In the genomic region with DNA sequence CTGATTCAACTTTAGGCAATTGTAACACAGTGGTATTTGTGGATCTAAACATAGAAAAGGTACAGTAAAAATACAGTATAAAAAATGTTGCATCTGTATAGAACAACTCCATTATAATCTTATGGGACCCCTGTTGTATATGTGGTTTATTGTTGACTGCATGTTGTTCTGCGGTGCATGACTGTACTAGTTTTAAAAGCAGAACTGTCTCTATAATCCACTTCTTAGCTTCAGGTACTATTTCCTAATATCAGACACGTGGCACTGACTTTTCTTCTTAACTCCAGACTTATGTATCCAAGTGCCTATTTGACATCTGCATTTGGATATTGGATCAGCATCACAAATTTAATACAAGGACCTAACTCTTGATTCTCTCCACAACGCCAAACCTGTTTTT, we compare ENCODE assay signal across 16 cellular contexts. TPM values are rescaled to one million over a fixed set of nuclear protein-coding genes. Genes with fewer than 3 reads are reported as not detected.
A peak's percentile ranks its signal among the peaks of the same experiment; 100 is the strongest.
DNase-seq lines count a peak whose midpoint lies in the region; ATAC-seq, FAIRE-seq and TF ChIP-seq lines count a peak whose summit lies in the region.
"Had no signal": no experiment of that assay in that cellular context is flagged by ENCODE, and none has a peak within 500 bp of the region (broad histone marks: within the 10 kb centered on the region; RNA-seq: fewer than 3 reads in every experiment).

No MANE protein-coding gene starts in this region.

- no peaks in the 10 kb centered on the region for H3K9me2 ChIP-seq in OCI-LY7 (ENCODE audit: insufficient read depth, low read length)

- H3K4me2 ChIP-seq in A549 (peak overlapping the region; percentile 96), OCI-LY7 (ENCODE audit: low read length) (peak overlapping the region; percentile 61; the same call in 1 of the 2 replicates)
- H3K4me2 ChIP-seq in BLaER1 treated with 17β-estradiol and CSF1 and Interleukin-3, amounts not matched to agents 10 nM and 100 nM = peak overlapping the region in 8 of 11 experiments; percentile 11 to 84 (median 42); a peak in 10 of 22 replicates

- no peak for TF ChIP-seq RAD21 in A549 (conservative IDR thresholded peaks at IDR 0.05 in 1 of 2, IDR thresholded peaks at IDR 0.05 in 1 of 2)

- intact Hi-C loops in OCI-LY7 (cut with micrococcal nuclease; ENCODE audit: unreplicated experiment) = no loop called here
- intact Hi-C loops in dendritic cell treated with granulocyte-macrophage colony-stimulating factor and Interleukin-4, amounts not matched to agents 40 ng/mL and 50 ng/mL, for 4 days (cut with micrococcal nuclease) = no loop called here
- intact Hi-C loops in Right ventricle myocardium superior (cut with DNase I) = no loop called here

- ATAC-seq in A549 (no peak), Right ventricle myocardium superior (ENCODE audit: poor library complexity) (no peak)

- CTCF ChIA-PET in A549 (lab: Yijun Ruan, JAX) (interaction anchor here (0.8 to 6.7 kb wide), 3 partner anchors 40 to 111 kb away, joined by 3 to 37 read pairs (median 4); no protein-coding TSS in a partner anchor), OCI-LY7 (lab: Charles Lee; ENCODE audit: unreplicated experiment) (interaction anchor here (0.5 to 1.1 kb wide), 2 partner anchors 10 to 12 kb away, joined by 3 to 4 read pairs; no protein-coding TSS in a partner anchor)

- no peak overlapping the region for H3K4me3 ChIP-seq in A549
- no peak overlapping the region for H3K4me3 ChIP-seq in BLaER1 treated with 17β-estradiol and CSF1 and Interleukin-3, amounts not matched to agents 10 nM and 100 nM
- no peak overlapping the region for H3K4me3 ChIP-seq in OCI-LY7 (ENCODE audit: low read depth, low read length, poor library complexity, severe bottlenecking)
- H3K4me3 ChIP-seq: K562, thoracic aorta had no signal

- H3K9ac ChIP-seq in BLaER1 treated with 17β-estradiol and CSF1 and Interleukin-3, amounts not matched to agents 10 nM and 100 nM = no peak overlapping the region
- H3K9ac ChIP-seq: parathyroid adenoma had no signal

- WGBS in A549 (ENCODE audit: missing lambda C conversion rate) = 89% methylated on average over 3 of the region's 3 CpGs

- H3K4me1 ChIP-seq in A549 (peaks cover 95% of the 10 kb centered on the region), OCI-LY7 (ENCODE audit: insufficient read depth, low read length, poor library complexity, severe bottlenecking) (peaks cover 54% of the 10 kb centered on the region)
- H3K4me1 ChIP-seq in BLaER1 treated with 17β-estradiol and CSF1 and Interleukin-3, amounts not matched to agents 10 nM and 100 nM = peaks cover 56 to 68% (median 60%) of the 10 kb centered on the region in 10 experiments

- peaks cover 0 to 7% (median 3%) of the 10 kb centered on the region in 11 experiments; a peak in 6 of 22 replicates for H3K36me3 ChIP-seq in BLaER1 treated with 17β-estradiol and CSF1 and Interleukin-3, amounts not matched to agents 10 nM and 100 nM
- 0 out of 2 replicates have a peak, but pooled peaks cover 4% of the 10 kb centered on the region for H3K36me3 ChIP-seq in OCI-LY7 (ENCODE audit: insufficient read depth, low read length)
- H3K36me3 ChIP-seq: thoracic aorta had no signal

- no peaks in the 10 kb centered on the region for H3K9me3 ChIP-seq in A549
- no peaks in the 10 kb centered on the region for H3K9me3 ChIP-seq in BLaER1 treated with 17β-estradiol and CSF1 and Interleukin-3, amounts not matched to agents 10 nM and 100 nM (replicated peaks in 1 of 11)
- no peaks in the 10 kb centered on the region for H3K9me3 ChIP-seq in OCI-LY7 (ENCODE audit: low read length)
- H3K9me3 ChIP-seq: thoracic aorta had no signal

- H3K27ac Mint-ChIP-seq in dendritic cell treated with granulocyte-macrophage colony-stimulating factor and Interleukin-4, amounts not matched to agents 40 ng/mL and 50 ng/mL, for 4 days = peak overlapping the region; percentile 79

- peaks cover 8% of the 10 kb centered on the region for H3K36me3 Mint-ChIP-seq in dendritic cell treated with granulocyte-macrophage colony-stimulating factor and Interleukin-4, amounts not matched to agents 40 ng/mL and 50 ng/mL, for 4 days (ENCODE audit: low read depth)

- DNase-seq in A549 (ENCODE audit: low read depth in 1 of 2, low spot score in 1 of 2) (no peak), OCI-LY7 (ENCODE audit: low spot score) (peak; percentile 32), NCI-H226 (no peak), NCI-H345 treated with DMSO at 0.1 percent for 48 hours (lab: John Stamatoyannopoulos, UW; ENCODE audit: unreplicated experiment) (no peak), Right ventricle myocardium superior (no peak)
- DNase-seq: H7; NCI-H526 treated with DMSO at 0.1 percent for 48 hours; OCI-M1; stimulated activated CD4-positive, alpha-beta T cell treated with anti-CD3 and anti-CD28 coated beads, Interleukin-4, amount 100 ng/mL, for 4 hours; stimulated activated CD8-positive, alpha-beta memory T cell treated with anti-CD3 and anti-CD28 coated beads, Interleukin-4, amount 100 ng/mL, for 48 hours had no signal

- no TSS peak for BruUV-seq in OCI-LY7 (replicated peaks; lab: Mats Ljungman, UMichigan)

- POLR2A ChIA-PET in A549 (lab: Yijun Ruan, JAX) (interaction anchor here (0.6 kb wide), 1 partner anchor 106 kb away, joined by 6 read pairs; no protein-coding TSS in a partner anchor), OCI-LY7 (lab: Charles Lee) (interaction anchor here (1.0 to 3.0 kb wide), 4 partner anchors 9 to 22 kb away, joined by 3 to 11 read pairs (median 4); no protein-coding TSS in a partner anchor)

- FAIRE-seq in A549 (lab: Jason Lieb, UNC) = no peak
- FAIRE-seq: frontal cortex, K562 had no signal

- peak overlapping the region; percentile 93 for H3K27ac ChIP-seq in A549
- no peak overlapping the region for H3K27ac ChIP-seq in BLaER1 treated with 17β-estradiol and CSF1 and Interleukin-3, amounts not matched to agents 10 nM and 100 nM
- H3K27ac ChIP-seq in OCI-LY7 (ENCODE audit: low read depth, low read length, poor library complexity, severe bottlenecking) = no peak overlapping the region
- H3K27ac ChIP-seq: parathyroid adenoma, thoracic aorta had no signal

- H3K27me3 ChIP-seq in BLaER1 treated with 17β-estradiol and CSF1 and Interleukin-3, amounts not matched to agents 10 nM and 100 nM = no peaks in the 10 kb centered on the region

- no peak overlapping the region for H2AFZ ChIP-seq in OCI-LY7 (ENCODE audit: low read length)
- H2AFZ ChIP-seq: parathyroid adenoma had no signal

- H3K4me1 Mint-ChIP-seq in dendritic cell treated with granulocyte-macrophage colony-stimulating factor and Interleukin-4, amounts not matched to agents 40 ng/mL and 50 ng/mL, for 4 days (ENCODE audit: low read depth) = peaks cover 70% of the 10 kb centered on the region

- H3K27me3 Mint-ChIP-seq in dendritic cell treated with granulocyte-macrophage colony-stimulating factor and Interleukin-4, amounts not matched to agents 40 ng/mL and 50 ng/mL, for 4 days = no peaks in the 10 kb centered on the region

- no peak for TF ChIP-seq POLR2A in A549 (IDR thresholded peaks at IDR 0.05; ENCODE audit: low read length)

- H3K79me2 ChIP-seq in OCI-LY7 (ENCODE audit: insufficient read depth, low read depth, low read length) = peaks cover 16% of the 10 kb centered on the region; the same call in 1 of the 2 replicates

- H3K9me3 Mint-ChIP-seq in dendritic cell treated with granulocyte-macrophage colony-stimulating factor and Interleukin-4, amounts not matched to agents 40 ng/mL and 50 ng/mL, for 4 days = no peaks in the 10 kb centered on the region

- peaks cover 12 to 96% (median 48%) of the 10 kb centered on the region in 11 experiments; a peak in 19 of 22 replicates for H4K20me1 ChIP-seq in BLaER1 treated with 17β-estradiol and CSF1 and Interleukin-3, amounts not matched to agents 10 nM and 100 nM
- no peaks in the 10 kb centered on the region for H4K20me1 ChIP-seq in OCI-LY7 (ENCODE audit: insufficient read depth, low read length)

- TF ChIP-seq CTCF in A549 (IDR thresholded peaks at IDR 0.05) (no peak), OCI-LY7 (conservative IDR thresholded peaks at IDR 0.05; ENCODE audit: low read length) (no peak)

- TF ChIP-seq EP300 in A549 (IDR thresholded peaks at IDR 0.05) = no peak

- no peak overlapping the region for H3K4me3 Mint-ChIP-seq in dendritic cell treated with granulocyte-macrophage colony-stimulating factor and Interleukin-4, amounts not matched to agents 40 ng/mL and 50 ng/mL, for 4 days

TF ChIP-seq in A549, 52 proteins besides CTCF, POLR2A, EP300 and RAD21 (continues in another document):
- TF ChIP-seq JUN (IDR thresholded peaks at IDR 0.05) (no peak), KDM1A (IDR thresholded peaks at IDR 0.05; ENCODE audit: low read depth) (no peak), RNF2 (IDR thresholded peaks at IDR 0.05; ENCODE audit: borderline replicate concordance, low read depth) (no peak), HOXB5 (CRISPR knock-in tag; IDR thresholded peaks at IDR 0.05) (no peak), CBX2 (IDR thresholded peaks at IDR 0.05; ENCODE audit: borderline replicate concordance, low read depth) (no peak), JUNB (IDR thresholded peaks at IDR 0.05) (no peak), FOXS1 (CRISPR knock-in tag; IDR thresholded peaks at IDR 0.05) (no peak), KDM5A (IDR thresholded peaks at IDR 0.05) (no peak)
- TF ChIP-seq, protein P1, sequence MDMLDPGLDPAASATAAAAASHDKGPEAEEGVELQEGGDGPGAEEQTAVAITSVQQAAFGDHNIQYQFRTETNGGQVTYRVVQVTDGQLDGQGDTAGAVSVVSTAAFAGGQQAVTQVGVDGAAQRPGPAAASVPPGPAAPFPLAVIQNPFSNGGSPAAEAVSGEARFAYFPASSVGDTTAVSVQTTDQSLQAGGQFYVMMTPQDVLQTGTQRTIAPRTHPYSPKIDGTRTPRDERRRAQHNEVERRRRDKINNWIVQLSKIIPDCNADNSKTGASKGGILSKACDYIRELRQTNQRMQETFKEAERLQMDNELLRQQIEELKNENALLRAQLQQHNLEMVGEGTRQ (IDR thresholded peaks at IDR 0.05) = no peak

RNA-seq across cellular contexts. Expression of gene PACS1, which starts 41.1 kb away (rescaled TPM):
- polyA plus RNA-seq in A549 (2011; rRNA removed) (48.2 and 71.7 TPM in 2 replicates), A549 (2017; fragmentation: RNase III; extraction: RNeasy Plus Mini Kit Qiagen cat#74134 plus additional on column Dnase treatment) (49.4 to 64.0 TPM (median 59.1 TPM) in 3 replicates)
- polyA plus RNA-seq in A549 (2012; cell fraction: cytosol; rRNA removed) = 38.2 and 53.4 TPM in 2 replicates
- 68.3 and 74.7 TPM in 2 replicates for polyA plus RNA-seq in A549 (2012; cell fraction: nucleus; rRNA removed)
- 175 and 196 TPM in 2 replicates for polyA minus RNA-seq in A549 (2011; rRNA and poly(A)+ RNA removed)
- 21.2 and 23.7 TPM in 2 replicates for total RNA-seq in OCI-LY7 (2014; rRNA removed; shearing (Covaris generic))
- total RNA-seq in OCI-LY7 (2022) (50.5 and 52.5 TPM in 2 replicates), Right ventricle myocardium superior (46.5 TPM)

RNA-seq across cellular contexts. Expression of gene SF3B2, which starts 59.0 kb away (rescaled TPM):
- 107 and 108 TPM in 2 replicates for polyA plus RNA-seq in A549 (2011; rRNA removed)
- 115 and 117 TPM in 2 replicates for polyA plus RNA-seq in A549 (2012; cell fraction: cytosol; rRNA removed)
- polyA plus RNA-seq in A549 (2012; cell fraction: nucleus; rRNA removed) = 237 and 244 TPM in 2 replicates
- polyA plus RNA-seq in A549 (2017; fragmentation: RNase III; extraction: RNeasy Plus Mini Kit Qiagen cat#74134 plus additional on column Dnase treatment) = 169 to 184 TPM (median 182 TPM) in 3 replicates
- polyA minus RNA-seq in A549 (2011; rRNA and poly(A)+ RNA removed) = 63.4 and 82.5 TPM in 2 replicates
- total RNA-seq in OCI-LY7 (2014; rRNA removed; shearing (Covaris generic)) = 185 and 191 TPM in 2 replicates
- 251 and 260 TPM in 2 replicates for total RNA-seq in OCI-LY7 (2022)
- 61.2 TPM for total RNA-seq in Right ventricle myocardium superior

Comparison
In these comparisons a context has a peak if more than half of its experiments do, and no peak if none do; other contexts are left out.
1. H3K27ac ChIP-seq: peak in A549 (2 of 2); none in BLaER1 treated with 17β-estradiol and CSF1 and Interleukin-3, amounts not matched to agents 10 nM and 100 nM (0 of 11) and OCI-LY7 (single experiment).
2. H3K4me2 ChIP-seq: peak in every context shown above with its lines; median percentile 96 in A549; 61 in OCI-LY7; 42 in BLaER1 treated with 17β-estradiol and CSF1 and Interleukin-3, amounts not matched to agents 10 nM and 100 nM.